ENCODE assay signal across 8 cellular contexts in genomic region chr3:190862209-190863118, GRCh38. TPM values are rescaled to one million over a fixed set of nuclear protein-coding genes. Genes with fewer than 3 reads are reported as not detected.
DNase-seq lines count a peak whose midpoint lies in the region; ATAC-seq, FAIRE-seq and TF ChIP-seq lines count a peak whose summit lies in the region.

A gene with protein sequence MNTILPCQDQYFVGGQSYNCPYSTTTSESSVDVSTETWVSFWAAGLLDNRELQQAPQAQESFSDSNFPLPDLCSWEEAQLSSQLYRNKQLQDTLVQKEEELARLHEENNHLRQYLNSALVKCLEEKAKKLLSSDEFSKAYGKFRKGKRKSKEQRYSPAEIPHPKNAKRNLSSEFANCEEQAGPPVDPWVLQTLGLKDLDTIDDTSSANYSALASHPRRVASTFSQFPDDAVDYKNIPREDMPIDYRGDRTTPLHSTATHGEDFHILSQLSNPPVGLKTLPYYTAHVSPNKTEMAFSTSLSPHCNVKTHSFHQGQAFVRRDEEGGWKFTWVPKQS (minus strand): TSS chr3:190862694. CDS start chr3:190862615, 79 bp downstream.

- H3K27ac Mint-ChIP-seq in CD14-positive monocyte, result peak within 1 kb of the TSS in 2 of 7 donors; percentile 38 to 41

- H3K4me2 ChIP-seq in SK-N-SH, result peak within 1 kb of the TSS; percentile 79

- H3K9me3 ChIP-seq in SK-N-SH (no peaks in the 10 kb centered on the region), gastrocnemius medialis (no peaks in the 10 kb centered on the region)

- POLR2A ChIA-PET in SK-N-SH (lab: Yijun Ruan, JAX), result no interaction called here

- H3K79me2 ChIP-seq in SK-N-SH (ENCODE audit: insufficient read depth), result no peaks in the 10 kb centered on the region

- TF ChIP-seq POLR2A in gastrocnemius medialis (IDR thresholded peaks at IDR 0.05), result peak; percentile 68 to 82

- H3K36me3 Mint-ChIP-seq in CD14-positive monocyte, result no peaks in the 10 kb centered on the region

- in situ Hi-C loops in gastrocnemius medialis (cut with MboI; ENCODE audit: low sequenced_read_pairs in 4 of 4), result no loop called here

- intact Hi-C loops in CD14-positive monocyte (cut with micrococcal nuclease), result no loop called here
- intact Hi-C loops in gastrocnemius medialis (cut with DNase I; ENCODE audit: low total_unique reads), result loop anchor here (1.0 kb wide), 1 partner anchor 50 kb away; no protein-coding TSS in a partner anchor

- ATAC-seq in HG03280 (IDR thresholded peaks at IDR 0.05; ENCODE audit: unreplicated experiment), result peak; percentile 90
- peak; percentile 98 for ATAC-seq in gastrocnemius medialis

- no peaks in the 10 kb centered on the region for H4K20me1 ChIP-seq in SK-N-SH (ENCODE audit: insufficient read depth)

- H3K9me2 ChIP-seq in SK-N-SH, result no peaks in the 10 kb centered on the region

- peaks cover 0 to 10% (median 5%) of the 10 kb centered on the region in 7 donors for H3K9me3 Mint-ChIP-seq in CD14-positive monocyte

- FAIRE-seq in GM19239 (lab: Jason Lieb, UNC) (no peak), bronchial epithelial cell (lab: Jason Lieb, UNC) (no peak)

- no peak within 1 kb of the TSS for H3K9ac ChIP-seq in SK-N-SH

- CTCF ChIA-PET in SK-N-SH (lab: Yijun Ruan, JAX), result interaction anchor here (0.9 kb wide), 2 partner anchors 17 to 21 kb away, joined by 3 to 5 read pairs; no protein-coding TSS in a partner anchor

- H2AFZ ChIP-seq in SK-N-SH (ENCODE audit: low read depth), result peak within 1 kb of the TSS; percentile 74

- 3% methylated on average over 27 of the region's 58 CpGs for WGBS in SK-N-SH (ENCODE audit: low lambda C conversion rate)

- H3K4me3 ChIP-seq in SK-N-SH (ENCODE audit: low read depth in 2 of 2, low read length in 1 of 2) (peak within 1 kb of the TSS; percentile 53 to 58), bronchial epithelial cell (ENCODE audit: low read depth, low read length) (peak within 1 kb of the TSS; percentile 57), gastrocnemius medialis (peak within 1 kb of the TSS; percentile 55 to 73 (median 64))

- no peak for TF ChIP-seq RAD21 in SK-N-SH (IDR thresholded peaks at IDR 0.05; ENCODE audit: low read length)

- DNase-seq in CD14-positive monocyte (ENCODE audit: low spot score) (peak; percentile 62), GM19239 (ENCODE audit: insufficient read length, low spot score) (peak; percentile 10), SK-N-SH (peak; percentile 51), bronchial epithelial cell (ENCODE audit: low read depth) (peak; percentile 80), iPS-NIHi11 (ENCODE audit: low spot score) (peak; percentile 79), gastrocnemius medialis (peak; percentile 78 to 82), KG1 (lab: John Stamatoyannopoulos, UW) (no peak)

- no peaks in the 10 kb centered on the region for H3F3A ChIP-seq in SK-N-SH (replicated peaks; ENCODE audit: insufficient read depth)

- TF ChIP-seq EP300 in SK-N-SH (IDR thresholded peaks at IDR 0.05; ENCODE audit: borderline replicate concordance in 1 of 2, low read depth in 1 of 2, low read length in 1 of 2), result no peak

- H3K4me1 ChIP-seq in SK-N-SH (ENCODE audit: control insufficient read depth in 1 of 2, insufficient read depth in 2 of 2, low read depth in 1 of 2, low read length in 1 of 2), result peaks cover 0 to 3% of the 10 kb centered on the region in 2 experiments; a peak in 1 of 4 replicates
- H3K4me1 ChIP-seq in gastrocnemius medialis, result no peaks in the 10 kb centered on the region

- H3K27me3 ChIP-seq in SK-N-SH (ENCODE audit: insufficient read depth) (peaks cover 23% of the 10 kb centered on the region; the same call in 1 of the 2 replicates), bronchial epithelial cell (ENCODE audit: control insufficient read depth, insufficient read depth, low read length) (no peaks in the 10 kb centered on the region), gastrocnemius medialis (no peaks in the 10 kb centered on the region)

- peaks cover 7% of the 10 kb centered on the region for H3K4me1 Mint-ChIP-seq in CD14-positive monocyte

- H3K27me3 Mint-ChIP-seq in CD14-positive monocyte (ENCODE audit: low read depth in 3 of 3), result peaks cover 39 to 69% (median 52%) of the 10 kb centered on the region in 3 donors

- TF ChIP-seq CTCF in CD14-positive monocyte (IDR thresholded peaks at IDR 0.05) (no peak), SK-N-SH (IDR thresholded peaks at IDR 0.05) (no peak), bronchial epithelial cell (IDR thresholded peaks at IDR 0.05; ENCODE audit: insufficient read depth, low read length, severe bottlenecking) (no peak), gastrocnemius medialis (IDR thresholded peaks at IDR 0.05 in 4 of 5, conservative IDR thresholded peaks at IDR 0.05 in 1 of 5) (no peak)

- H3K27ac ChIP-seq in SK-N-SH (ENCODE audit: low read depth in 2 of 2, low read length in 1 of 2), result no peak within 1 kb of the TSS
- peak within 1 kb of the TSS; percentile 67 to 87 (median 81) for H3K27ac ChIP-seq in gastrocnemius medialis

- peak within 1 kb of the TSS; percentile 65 to 87 for H3K4me3 Mint-ChIP-seq in CD14-positive monocyte

- H3K36me3 ChIP-seq in SK-N-SH (replicated peaks in 1 of 2; ENCODE audit: control insufficient read depth in 1 of 2, insufficient read depth in 2 of 2, low read length in 1 of 2) (no peaks in the 10 kb centered on the region), bronchial epithelial cell (ENCODE audit: control insufficient read depth, insufficient read depth, low read length) (no peaks in the 10 kb centered on the region), gastrocnemius medialis (no peaks in the 10 kb centered on the region)

TF ChIP-seq in SK-N-SH, 30 proteins besides CTCF, POLR2A, EP300 and RAD21:
- peak; percentile 83 for TF ChIP-seq RFX5 (IDR thresholded peaks at IDR 0.05; ENCODE audit: low read length)
- no peak for TF ChIP-seq FOXJ3 (CRISPR knock-in tag; IDR thresholded peaks at IDR 0.05)
- TF ChIP-seq PBX3 (IDR thresholded peaks at IDR 0.05), result peak; percentile 15; the same call in 1 of the 2 replicates
- TF ChIP-seq NRF1 (IDR thresholded peaks at IDR 0.05; ENCODE audit: low read depth, low read length), result no peak
- TF ChIP-seq ELF1 (IDR thresholded peaks at IDR 0.05), result no peak
TF ChIP-seq in SK-N-SH: peak in this region for 2.

RNA-seq across cellular contexts. Expression of the gene that starts here (rescaled TPM):
- polyA plus RNA-seq in CD14-positive monocyte (not detected), SK-N-SH (2012; rRNA removed) (not detected in 2 replicates)
- not detected in 2 replicates for polyA plus RNA-seq in SK-N-SH (2012; cell fraction: cytosol; rRNA removed)
- polyA plus RNA-seq in SK-N-SH (2012; cell fraction: nucleus; rRNA removed), result not detected in 2 replicates
- total RNA-seq in bronchial epithelial cell (under 0.01 and 0.26 TPM in 2 replicates), gastrocnemius medialis (not detected)

Comparison
In these comparisons a context has a peak if more than half of its experiments do, and no peak if none do; other contexts are left out.
1. Peak in DNase-seq in CD14-positive monocyte; RNA of the gene not detected or under 1 TPM.
2. Peak in DNase-seq, H3K4me3 ChIP-seq and H3K4me2 ChIP-seq in SK-N-SH; RNA of the gene not detected or under 1 TPM.
3. Peak in DNase-seq and H3K4me3 ChIP-seq in bronchial epithelial cell; RNA of the gene not detected or under 1 TPM.
4. Peak in DNase-seq, ATAC-seq, H3K4me3 ChIP-seq and H3K27ac ChIP-seq in gastrocnemius medialis; RNA of the gene not detected or under 1 TPM.